8 cellular contexts compared by ENCODE assay signal in the genomic region with DNA sequence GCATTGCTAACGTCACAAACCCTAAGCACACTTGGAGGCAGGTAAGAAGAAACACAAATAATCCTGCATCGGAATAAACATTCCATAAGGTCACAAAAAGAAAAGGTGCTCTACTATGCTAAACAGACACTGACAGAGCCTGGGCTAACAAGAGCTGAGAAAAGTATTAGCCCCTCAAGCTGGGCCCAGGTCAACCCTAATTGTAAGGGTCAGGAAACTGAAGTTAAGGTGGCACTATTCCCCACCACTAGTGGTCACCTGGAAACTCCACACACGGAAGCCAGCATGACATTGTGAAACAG. TPM values are rescaled to one million over a fixed set of nuclear protein-coding genes. Genes with fewer than 3 reads are reported as not detected.
DNase-seq lines count a peak whose midpoint lies in the region; ATAC-seq and TF ChIP-seq lines count a peak whose summit lies in the region.

No MANE protein-coding gene starts in this region.

- no peaks in the 10 kb centered on the region for H3K27me3 Mint-ChIP-seq in Calu3 (ENCODE audit: unreplicated experiment)

- DNase-seq in Calu3 = no peak
- DNase-seq in Peyer's patch = no peak
- no peak for DNase-seq in trophoblast cell
- DNase-seq in activated gamma-delta T cell treated with Interleukin-2 at 50 U/mL for 16 hours = no peak

- peak overlapping the region; percentile 83 for H3K27ac Mint-ChIP-seq in Calu3 (ENCODE audit: unreplicated experiment)

- no peaks in the 10 kb centered on the region for H3K9me3 Mint-ChIP-seq in Calu3 (ENCODE audit: low read depth, unreplicated experiment)

- peak overlapping the region; percentile 38 for H3K9ac ChIP-seq in trophoblast cell (ENCODE audit: low read length)

- peak overlapping the region; percentile 76 for H3K4me2 ChIP-seq in trophoblast cell (ENCODE audit: low read length)

- WGBS in trophoblast cell (ENCODE audit: extremely low coverage, insufficient coverage, insufficient read length) = no CpG with 5 or more reads among the region's 3 CpGs

- BruUV-seq in Calu3 (replicated peaks; lab: Mats Ljungman, UMichigan) = no TSS peak

- intact Hi-C loops in Calu3 (cut with micrococcal nuclease; ENCODE audit: unreplicated experiment) = loop anchor here (5.0 to 10.0 kb wide), 2 partner anchors 55 to 67 kb away; a partner anchor contains a TSS

- TF ChIP-seq POLR2A in Peyer's patch (IDR thresholded peaks at IDR 0.05) = no peak

- H3K18ac ChIP-seq in trophoblast cell (ENCODE audit: low read length) = no peak overlapping the region

- H3K9me3 ChIP-seq in Peyer's patch (no peaks in the 10 kb centered on the region), trophoblast cell (ENCODE audit: insufficient read depth, low read depth, low read length) (no peaks in the 10 kb centered on the region)

- peaks cover 35% of the 10 kb centered on the region for H3K4me1 Mint-ChIP-seq in Calu3 (ENCODE audit: low read depth, unreplicated experiment)

- peak; percentile 2 for ATAC-seq in esophagus mucosa
- ATAC-seq in GM21825 (IDR thresholded peaks at IDR 0.05; ENCODE audit: unreplicated experiment) = no peak
- ATAC-seq in GM18519 (IDR thresholded peaks at IDR 0.05; ENCODE audit: low FRiP score, unreplicated experiment) = no peak
- ATAC-seq in GM21619 (IDR thresholded peaks at IDR 0.05; ENCODE audit: unreplicated experiment) = no peak

- H3K36me3 Mint-ChIP-seq in Calu3 (ENCODE audit: insufficient read depth, unreplicated experiment) = peaks cover 36% of the 10 kb centered on the region

- H3K79me1 ChIP-seq in trophoblast cell (ENCODE audit: low read length) = peaks cover 42% of the 10 kb centered on the region

- no peak overlapping the region for H3K14ac ChIP-seq in trophoblast cell (ENCODE audit: low read length)

- peaks cover 4 to 70% (median 17%) of the 10 kb centered on the region in 4 donors for H3K4me1 ChIP-seq in Peyer's patch
- peaks cover 34 to 41% of the 10 kb centered on the region in 2 experiments for H3K4me1 ChIP-seq in trophoblast cell (ENCODE audit: control insufficient read depth in 1 of 2, insufficient read depth in 2 of 2, low read length in 2 of 2)

- peak overlapping the region; percentile 9 for H3K23ac ChIP-seq in trophoblast cell (ENCODE audit: low read length)

- peak overlapping the region; percentile 87 to 96 (median 92) for H3K27ac ChIP-seq in Peyer's patch
- peak overlapping the region; percentile 78 for H3K27ac ChIP-seq in trophoblast cell (ENCODE audit: low read depth, low read length)

- peaks cover 37% of the 10 kb centered on the region for H3K79me2 ChIP-seq in trophoblast cell (ENCODE audit: control insufficient read depth, insufficient read depth, low read length, poor library complexity)

- no peak overlapping the region for H4K91ac ChIP-seq in trophoblast cell (ENCODE audit: low read depth, low read length)

- peak overlapping the region; percentile 86 for H3K4me3 Mint-ChIP-seq in Calu3 (ENCODE audit: low read depth, unreplicated experiment)

- no peaks in the 10 kb centered on the region for H3K27me3 ChIP-seq in Peyer's patch
- H3K27me3 ChIP-seq in trophoblast cell (ENCODE audit: insufficient read depth, low read length) = no peaks in the 10 kb centered on the region

- no peak overlapping the region for H2BK5ac ChIP-seq in trophoblast cell (ENCODE audit: low read depth, low read length, poor library complexity)

- TF ChIP-seq CTCF in Calu3 (IDR thresholded peaks at IDR 0.05; ENCODE audit: unreplicated experiment) = no peak
- peak in 1 of 6 experiments; percentile 36 for TF ChIP-seq CTCF in Peyer's patch (IDR thresholded peaks at IDR 0.05)

- H2BK12ac ChIP-seq in trophoblast cell (ENCODE audit: low read length) = no peak overlapping the region

- H3K4me3 ChIP-seq in Peyer's patch (peak overlapping the region; percentile 86 to 99 (median 96)), trophoblast cell (ENCODE audit: low read depth, low read length) (peak overlapping the region; percentile 95)

- peak overlapping the region; percentile 100 for H3K4ac ChIP-seq in trophoblast cell (ENCODE audit: low read depth, low read length)

- H2BK120ac ChIP-seq in trophoblast cell (ENCODE audit: insufficient read depth, low read length, poor library complexity) = no peak overlapping the region

- no peak overlapping the region for H2AK5ac ChIP-seq in trophoblast cell (ENCODE audit: low read length)

- H3K36me3 ChIP-seq in Peyer's patch (no peaks in the 10 kb centered on the region), trophoblast cell (ENCODE audit: control insufficient read depth in 1 of 2, insufficient read depth in 2 of 2, low read length in 2 of 2) (peaks cover 3 to 4% of the 10 kb centered on the region in 2 experiments)

- no peak overlapping the region for H2AFZ ChIP-seq in trophoblast cell (ENCODE audit: insufficient read depth, low read length, poor library complexity)

- H4K12ac ChIP-seq in trophoblast cell (ENCODE audit: low read depth, low read length) = no peak overlapping the region

- H4K8ac ChIP-seq in trophoblast cell (ENCODE audit: low read depth, low read length) = no peak overlapping the region

- CTCF ChIA-PET in Calu3 (lab: Charles Lee) = interaction anchor here (0.7 to 2.2 kb wide), 2 partner anchors 62 to 71 kb away, joined by 3 to 7 read pairs; a partner anchor contains a TSS

RNA-seq across cellular contexts. Expression of a gene that starts 1.3 kb away (rescaled TPM):
- total RNA-seq in Calu3 (2022) = 135 and 136 TPM in 2 replicates
- 100 to 1,000 TPM in 3 of 4 donors, 10 to 100 TPM in 1; 69.3 to 495 (median 390) TPM for total RNA-seq in Peyer's patch
- total RNA-seq in esophagus mucosa = 67.1 TPM
- polyA plus RNA-seq in trophoblast cell (2013) = 258 and 262 TPM in 2 replicates

RNA-seq across cellular contexts. Expression of a gene that starts 48.5 kb away (rescaled TPM):
- 0.42 and 0.47 TPM in 2 replicates for total RNA-seq in Calu3 (2022)
- total RNA-seq in Peyer's patch = 10 to 100 TPM in 3 of 4 donors, 1 to 10 TPM in 1; 9.3 to 58.6 (median 16.4) TPM
- 7.1 TPM for total RNA-seq in esophagus mucosa
- polyA plus RNA-seq in trophoblast cell (2013) = 0.03 TPM in 2 replicates

RNA-seq across cellular contexts. Expression of a gene that starts 54.4 kb away (rescaled TPM):
- total RNA-seq in Calu3 (2022) (56.7 and 58.1 TPM in 2 replicates), Peyer's patch (10 to 100 TPM; 42.6 to 57.6 (median 49.8) TPM), esophagus mucosa (51.9 TPM)
- 92.0 and 98.8 TPM in 2 replicates for polyA plus RNA-seq in trophoblast cell (2013)
